ENCODE assay signal across 21 cellular contexts in the genomic region with DNA sequence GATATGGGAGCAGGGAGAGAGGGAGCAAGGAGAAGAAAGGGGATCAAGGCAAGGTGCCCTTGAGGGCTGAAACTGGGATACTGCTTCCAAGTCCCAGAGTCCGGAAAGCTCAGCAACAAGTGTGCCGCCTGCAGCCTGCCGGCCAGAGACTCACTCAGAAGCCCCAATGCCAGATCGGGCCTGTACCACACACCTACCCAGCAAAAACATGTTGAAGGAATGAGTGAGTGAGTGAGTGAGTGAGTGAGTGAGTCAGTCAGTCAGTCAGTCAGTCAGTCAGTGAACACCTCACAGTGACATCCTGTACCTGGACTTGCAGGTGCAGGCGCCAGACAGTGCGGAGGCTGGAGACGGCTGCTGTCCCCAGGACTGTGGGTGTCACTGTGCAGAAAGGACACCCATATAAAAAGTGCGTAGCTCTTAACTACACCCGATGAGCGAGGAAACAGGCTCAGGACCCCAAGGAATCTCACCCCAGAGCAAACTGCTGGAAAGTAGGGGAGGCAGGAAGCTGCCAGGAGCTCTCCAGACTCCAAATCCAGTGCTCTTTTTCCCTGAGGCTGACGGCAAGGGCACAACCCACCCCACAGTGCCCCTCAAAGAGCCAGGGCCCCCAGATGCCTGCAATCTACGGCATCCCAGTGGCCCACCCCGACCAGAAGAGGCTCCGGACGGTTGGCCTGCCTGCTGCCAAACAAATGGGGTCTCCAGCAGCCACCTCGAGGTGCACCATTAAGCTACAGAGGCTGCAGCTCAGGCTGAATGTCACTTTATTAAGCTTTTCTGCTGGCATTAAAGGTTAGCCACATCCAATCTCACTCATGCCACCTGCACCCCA.
DNase-seq lines count a peak whose midpoint lies in the region; ATAC-seq, FAIRE-seq and TF ChIP-seq lines count a peak whose summit lies in the region.
"Had no signal": no experiment of that assay in that cellular context is flagged by ENCODE, and none has a peak within 500 bp of the region (broad histone marks: within the 10 kb centered on the region; RNA-seq: fewer than 3 reads in every experiment).

No MANE protein-coding gene starts in this region.

- FAIRE-seq in HepG2 (lab: Jason Lieb, UNC) (no peak), urothelium cell line (lab: Jason Lieb, UNC) (no peak)
- FAIRE-seq: A204.1, GM18507, HTR-8/SVneo had no signal

- no peak for TF ChIP-seq RAD21 in HepG2 (CRISPR knock-in tag; IDR thresholded peaks at IDR 0.05)

- CTCF ChIA-PET in HepG2 (lab: Yijun Ruan, JAX; ENCODE audit: low intra/inter-chr PET ratio, low total read pairs) = no interaction called here

- ATAC-seq in right lobe of liver (no peak), HepG2 (no peak)

- intact Hi-C loops in right lobe of liver (cut with DNase I) (no loop called here), HepG2 (cut with micrococcal nuclease; ENCODE audit: unreplicated experiment) (no loop called here), dorsolateral prefrontal cortex (cut with DNase I) (no loop called here)

- no peak for TF ChIP-seq EP300 in HepG2 (IDR thresholded peaks at IDR 0.05; ENCODE audit: low read depth in 2 of 2, low read length in 2 of 2)
- TF ChIP-seq EP300 in HepG2 (CRISPR knock-in tag; IDR thresholded peaks at IDR 0.05; ENCODE audit: borderline replicate concordance) = no peak

- H3K9ac ChIP-seq in HepG2 (ENCODE audit: insufficient read depth, low read depth, low read length) = no peak overlapping the region

- no TSS peak for BruUV-seq in HepG2 (replicated peaks; lab: Mats Ljungman, UMichigan)

- no peaks in the 10 kb centered on the region for H4K20me1 ChIP-seq in HepG2 (ENCODE audit: insufficient read depth, low read length)

- no peaks in the 10 kb centered on the region for H3K79me2 ChIP-seq in HepG2 (ENCODE audit: insufficient read depth, low read length)

- WGBS in right lobe of liver (ENCODE audit: insufficient coverage, low coverage, low lambda C conversion rate, missing lambda C conversion rate) = 40% methylated on average over 2 of the region's 16 CpGs
- WGBS in HepG2 (ENCODE audit: low lambda C conversion rate) = 46% methylated on average over 7 of the region's 16 CpGs

- no peak overlapping the region for H2AFZ ChIP-seq in HepG2 (ENCODE audit: low read length)

- DNase-seq in right lobe of liver (peak in 2 of 3 donors; percentile 13 to 35), HepG2 (ENCODE audit: low spot score) (no peak), dorsolateral prefrontal cortex (peak in 6 of 10 donors; percentile 5 to 35 (median 22)), mesenteric fat pad (ENCODE audit: low spot score) (peak; percentile 65), brain microvascular endothelial cell (no peak), urothelium cell line (ENCODE audit: low spot score) (no peak), NCI-H2171 (lab: John Stamatoyannopoulos, UW) (no peak)
- DNase-seq: DMS53, GDM1, MV-4-11, NCI-H1694, NCI-H2081, NCI-H2171 treated with DMSO at 0.1 percent for 48 hours, NCI-H524 treated with DMSO at 0.1 percent for 48 hours, NCI-H82, SHP77 treated with DMSO at 0.1 percent for 48 hours had no signal

- H3K27ac ChIP-seq in right lobe of liver (no peak overlapping the region), HepG2 (ENCODE audit: extremely low read length, insufficient read depth, low read length) (no peak overlapping the region), dorsolateral prefrontal cortex (no peak overlapping the region), brain microvascular endothelial cell (no peak overlapping the region)
- H3K27ac ChIP-seq: C4-2B, SK-N-MC had no signal

- POLR2A ChIA-PET in HepG2 (lab: Yijun Ruan, JAX) = no interaction called here

- H3K4me2 ChIP-seq in HepG2 (ENCODE audit: low read depth, low read length) = no peak overlapping the region

- H3K27me3 ChIP-seq in right lobe of liver = no peaks in the 10 kb centered on the region
- peaks cover 5 to 48% of the 10 kb centered on the region in 2 experiments; a peak in 4 of 5 replicates for H3K27me3 ChIP-seq in HepG2 (ENCODE audit: control insufficient read depth in 1 of 2, insufficient read depth in 2 of 2, low read length in 2 of 2)
- peaks cover 0 to 13% (median 0%) of the 10 kb centered on the region in 45 donors for H3K27me3 ChIP-seq in dorsolateral prefrontal cortex
- H3K27me3 ChIP-seq in brain microvascular endothelial cell (replicated peaks) = no peaks in the 10 kb centered on the region

- H3K4me1 ChIP-seq in right lobe of liver (no peaks in the 10 kb centered on the region), HepG2 (ENCODE audit: insufficient read depth, low read length) (no peaks in the 10 kb centered on the region)

- H3K36me3 ChIP-seq in right lobe of liver (no peaks in the 10 kb centered on the region), HepG2 (replicated peaks in 1 of 2; ENCODE audit: control insufficient read depth in 1 of 2, insufficient read depth in 2 of 2, low read length in 2 of 2) (no peaks in the 10 kb centered on the region), brain microvascular endothelial cell (replicated peaks) (no peaks in the 10 kb centered on the region)

- H3K4me3 ChIP-seq in right lobe of liver (no peak overlapping the region), HepG2 (replicated peaks in 1 of 3; ENCODE audit: insufficient read depth in 1 of 3, low read depth in 2 of 3, low read length in 3 of 3) (no peak overlapping the region), dorsolateral prefrontal cortex (no peak overlapping the region), brain microvascular endothelial cell (ENCODE audit: low read depth, low read length) (no peak overlapping the region)
- H3K4me3 ChIP-seq: SK-N-MC had no signal

- no peak for TF ChIP-seq POLR2A in right lobe of liver (IDR thresholded peaks at IDR 0.05)
- no peak for TF ChIP-seq POLR2A in HepG2 (IDR thresholded peaks at IDR 0.05; ENCODE audit: insufficient read depth in 1 of 2, low read depth in 2 of 2, low read length in 2 of 2)

- TF ChIP-seq CTCF in right lobe of liver (IDR thresholded peaks at IDR 0.05) (no peak), HepG2 (CRISPR knock-in tag; IDR thresholded peaks at IDR 0.05) (no peak), dorsolateral prefrontal cortex (IDR thresholded peaks at IDR 0.05 in 54 of 56, conservative IDR thresholded peaks at IDR 0.05 in 2 of 56; ENCODE audit: low read depth in 1 of 56, partially characterized antibody in 56 of 56) (no peak), brain microvascular endothelial cell (IDR thresholded peaks at IDR 0.05; ENCODE audit: low read depth, low read length, missing control alignments) (no peak)

- in situ Hi-C loops in HepG2 (cut with HindIII; ENCODE audit: extremely low pct_ligation_motif_present, low pct_unique_long_range_greater_than_20kb) = no loop called here
- in situ Hi-C loops in brain microvascular endothelial cell (cut with HindIII; ENCODE audit: low pct_ligation_motif_present, low sequenced_read_pairs) = no loop called here

- H3K9me3 ChIP-seq in right lobe of liver (no peaks in the 10 kb centered on the region), HepG2 (ENCODE audit: low read length) (no peaks in the 10 kb centered on the region)

TF ChIP-seq in HepG2, 621 proteins besides CTCF, POLR2A, EP300 and RAD21:
- TF ChIP-seq JUND (CRISPR knock-in tag; IDR thresholded peaks at IDR 0.05) (no peak), SMAD9 (CRISPR knock-in tag; IDR thresholded peaks at IDR 0.05) (no peak), ZNF841 (CRISPR knock-in tag; IDR thresholded peaks at IDR 0.05; ENCODE audit: borderline replicate concordance) (no peak), ATF7-NPFF (CRISPR knock-in tag; IDR thresholded peaks at IDR 0.05; ENCODE audit: low read depth) (no peak)
- TF ChIP-seq, protein P1, sequence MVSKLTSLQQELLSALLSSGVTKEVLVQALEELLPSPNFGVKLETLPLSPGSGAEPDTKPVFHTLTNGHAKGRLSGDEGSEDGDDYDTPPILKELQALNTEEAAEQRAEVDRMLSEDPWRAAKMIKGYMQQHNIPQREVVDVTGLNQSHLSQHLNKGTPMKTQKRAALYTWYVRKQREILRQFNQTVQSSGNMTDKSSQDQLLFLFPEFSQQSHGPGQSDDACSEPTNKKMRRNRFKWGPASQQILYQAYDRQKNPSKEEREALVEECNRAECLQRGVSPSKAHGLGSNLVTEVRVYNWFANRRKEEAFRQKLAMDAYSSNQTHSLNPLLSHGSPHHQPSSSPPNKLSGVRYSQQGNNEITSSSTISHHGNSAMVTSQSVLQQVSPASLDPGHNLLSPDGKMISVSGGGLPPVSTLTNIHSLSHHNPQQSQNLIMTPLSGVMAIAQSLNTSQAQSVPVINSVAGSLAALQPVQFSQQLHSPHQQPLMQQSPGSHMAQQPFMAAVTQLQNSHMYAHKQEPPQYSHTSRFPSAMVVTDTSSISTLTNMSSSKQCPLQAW (CRISPR knock-in tag; IDR thresholded peaks at IDR 0.05) = no peak

Comparison
In these comparisons a context has a peak if more than half of its experiments do, and no peak if none do; other contexts are left out.
1. DNase-seq: peak in right lobe of liver (2 of 3), dorsolateral prefrontal cortex (6 of 10) and mesenteric fat pad (single experiment); none in HepG2 (single experiment), brain microvascular endothelial cell (single experiment), urothelium cell line (single experiment) and NCI-H2171 (single experiment).